ENCODE assay signal across 16 cellular contexts in the genomic region with DNA sequence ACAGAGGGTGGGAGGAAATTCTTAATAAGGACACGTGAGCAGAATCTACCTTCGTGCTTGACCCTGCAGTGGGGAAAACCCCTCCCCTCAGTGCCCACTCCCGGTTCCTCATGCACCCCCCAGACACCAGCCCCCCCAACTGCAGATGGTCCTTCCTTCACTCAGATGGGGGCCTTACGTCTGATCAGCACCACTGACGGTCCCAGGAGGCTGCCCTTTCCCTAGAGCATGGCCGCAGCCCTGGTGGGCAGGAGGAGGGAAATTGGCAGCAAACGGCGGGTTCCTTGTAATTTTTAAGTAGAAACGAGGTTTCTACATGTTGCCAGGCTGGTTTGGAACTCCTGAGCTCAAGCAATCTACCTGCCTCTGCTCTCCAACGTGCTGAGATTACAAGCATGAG.
A peak's percentile ranks its signal among the peaks of the same experiment; 100 is the strongest.
DNase-seq lines count a peak whose midpoint lies in the region; ATAC-seq and TF ChIP-seq lines count a peak whose summit lies in the region.
"Had no signal": no experiment of that assay in that cellular context is flagged by ENCODE, and none has a peak within 500 bp of the region (broad histone marks: within the 10 kb centered on the region; RNA-seq: fewer than 3 reads in every experiment).

No MANE protein-coding gene starts in this region.

- DNase-seq in right atrium auricular region (ENCODE audit: low spot score) (peak; percentile 32), left cardiac atrium (no peak), esophagus muscularis mucosa (ENCODE audit: extremely low spot score) (peak; percentile 53), sciatic nerve (ENCODE audit: low spot score) (peak; percentile 18), SHP77 (lab: John Stamatoyannopoulos, UW) (no peak)
- DNase-seq: C1 segment of cervical spinal cord; Calu3; CD4-positive, alpha-beta memory T cell; COR-L47; DMS53; DND-41; GOT3; HFFc6 had no signal

- ATAC-seq in left cardiac atrium, result no peak
- no peak for ATAC-seq in sciatic nerve
- no peak for ATAC-seq in GM21619 (IDR thresholded peaks at IDR 0.05; ENCODE audit: unreplicated experiment)

- H3K9me3 ChIP-seq in right atrium auricular region, result peaks cover 0 to 4% of the 10 kb centered on the region in 2 donors
- H3K9me3 ChIP-seq in esophagus muscularis mucosa, result peaks cover 0 to 10% (median 6%) of the 10 kb centered on the region in 4 donors
- H3K9me3 ChIP-seq: HAP-1 had no signal

- TF ChIP-seq EP300 in esophagus muscularis mucosa (IDR thresholded peaks at IDR 0.05), result no peak

- no peak for TF ChIP-seq CTCF in right atrium auricular region (IDR thresholded peaks at IDR 0.05)
- no peak for TF ChIP-seq CTCF in esophagus muscularis mucosa (IDR thresholded peaks at IDR 0.05)

- H3K36me3 ChIP-seq in right atrium auricular region (no peaks in the 10 kb centered on the region), esophagus muscularis mucosa (no peaks in the 10 kb centered on the region)
- H3K36me3 ChIP-seq: HAP-1 had no signal

- peaks cover 0 to 4% of the 10 kb centered on the region in 2 donors for H3K4me1 ChIP-seq in right atrium auricular region
- H3K4me1 ChIP-seq in esophagus muscularis mucosa, result no peaks in the 10 kb centered on the region
- H3K4me1 ChIP-seq: HAP-1 had no signal

- H3K27me3 ChIP-seq in right atrium auricular region, result no peaks in the 10 kb centered on the region
- H3K27me3 ChIP-seq in esophagus muscularis mucosa, result peaks cover 0 to 37% (median 0%) of the 10 kb centered on the region in 4 donors

- WGBS in esophagus muscularis mucosa, result 65% methylated on average over 10 of the region's 10 CpGs

- H3K4me3 ChIP-seq in right atrium auricular region (no peak overlapping the region), esophagus muscularis mucosa (no peak overlapping the region)
- H3K4me3 ChIP-seq: HAP-1 had no signal

- intact Hi-C loops in left cardiac atrium (cut with DNase I) (no loop called here), esophagus muscularis mucosa (cut with DNase I) (no loop called here), sciatic nerve (cut with DNase I) (no loop called here)

- H3K27ac ChIP-seq in right atrium auricular region, result no peak overlapping the region
- H3K27ac ChIP-seq in esophagus muscularis mucosa (replicated peaks in 1 of 4), result no peak overlapping the region
- H3K27ac ChIP-seq: 22Rv1 had no signal

- TF ChIP-seq POLR2A in esophagus muscularis mucosa (IDR thresholded peaks at IDR 0.05; ENCODE audit: low read depth), result no peak

Comparison
In these comparisons a context has a peak if more than half of its experiments do, and no peak if none do; other contexts are left out.
1. DNase-seq: peak in right atrium auricular region (single experiment), esophagus muscularis mucosa (single experiment) and sciatic nerve (single experiment); none in left cardiac atrium (single experiment) and SHP77 (0 of 2).